In genomic region chr7:139359366-139360209, GRCh38 we compare ENCODE assay signal across 8 cellular contexts.
A peak's percentile ranks its signal among the peaks of the same experiment; 100 is the strongest.
DNase-seq lines count a peak whose midpoint lies in the region; ATAC-seq and TF ChIP-seq lines count a peak whose summit lies in the region.

Gene LUC7L2 (plus strand): TSS chr7:139359894. CDS start chr7:139360262, 368 bp downstream.

- no peak for TF ChIP-seq CTCF in AG09309 (IDR thresholded peaks at IDR 0.05; ENCODE audit: control insufficient read depth, insufficient read depth, low read depth, low read length, missing control alignments)

- H3K4me3 ChIP-seq in AG09309 (ENCODE audit: control insufficient read depth, low read depth, low read length) = peak within 1 kb of the TSS; percentile 87

- DNase-seq in AG09309 (ENCODE audit: low read depth) (peak; percentile 92), NCI-H345 treated with DMSO at 0.1 percent for 48 hours (lab: John Stamatoyannopoulos, UW; ENCODE audit: unreplicated experiment) (peak; percentile 95), iris pigment epithelial cell (ENCODE audit: low read depth) (peak; percentile 98)
- peak; percentile 98 to 99 (median 99) for DNase-seq in activated CD4-positive, CD25-positive, alpha-beta regulatory T cell (lab: John Stamatoyannopoulos, UW)
- peak; percentile 98 for DNase-seq in central memory CD4-positive, alpha-beta T cell
- peak; percentile 99 for DNase-seq in stimulated activated CD4-positive, alpha-beta T cell treated with anti-CD3 and anti-CD28 coated beads, Interleukin-12 subunit alpha, Interleukin-12 subunit beta, amount 100 ng/mL, for 4 hours

- peak; percentile 75 for ATAC-seq in GM19023 (IDR thresholded peaks at IDR 0.05; ENCODE audit: unreplicated experiment)
- peak; percentile 73 for ATAC-seq in HG03280 (IDR thresholded peaks at IDR 0.05; ENCODE audit: unreplicated experiment)

Comparison
In these comparisons a context has a peak if more than half of its experiments do, and no peak if none do; other contexts are left out.
1. Peak in every context shown above with its lines: DNase-seq, ATAC-seq and H3K4me3 ChIP-seq.